Comparison of ENCODE assay signal across 8 cellular contexts in the genomic region with DNA sequence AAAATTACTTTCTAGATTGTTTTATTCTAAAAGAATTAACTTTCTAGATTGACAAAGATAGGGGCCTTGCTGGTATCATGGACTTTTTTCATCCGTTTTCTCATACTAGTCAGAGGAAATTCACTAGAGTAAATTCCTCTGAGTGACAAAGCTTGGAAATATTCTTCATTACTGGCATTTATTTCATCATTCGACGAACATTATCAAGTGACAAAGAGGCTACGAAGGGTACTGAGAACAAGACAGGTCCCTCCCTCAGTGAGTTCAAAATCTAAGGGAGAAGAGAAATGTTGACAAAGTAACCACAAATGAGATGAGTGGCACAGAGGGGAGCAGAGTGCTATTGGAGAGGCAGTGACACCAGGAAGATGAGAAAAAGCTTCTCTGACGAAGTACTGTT. TPM values are rescaled to one million over a fixed set of nuclear protein-coding genes. Genes with fewer than 3 reads are reported as not detected.
DNase-seq lines count a peak whose midpoint lies in the region; ATAC-seq and TF ChIP-seq lines count a peak whose summit lies in the region.

No MANE protein-coding gene starts in this region.

- DNase-seq in activated CD8-positive, alpha-beta memory T cell treated with anti-CD3 and anti-CD28 coated beads, Interleukin-2, amount 10 ng/mL, durations not matched to agents 7 days and 5 days, result no peak
- no peak for DNase-seq in activated CD8-positive, alpha-beta memory T cell treated with anti-CD3 and anti-CD28 coated beads, Interleukin-2, amount 50 U/mL, for 4 hours
- DNase-seq in T-helper 17 cell (peak in 2 of 3 donors; percentile 13 to 20), foreskin fibroblast (peak; percentile 61 to 63), stomach (no peak), SK-N-DZ (ENCODE audit: low spot score) (no peak)
- DNase-seq in activated CD8-positive, alpha-beta memory T cell treated with anti-CD3 and anti-CD28 coated beads, Interleukin-2, amount 50 U/mL, for 48 hours, result no peak

- H3K27ac ChIP-seq in stomach, result peak overlapping the region in 3 of 5 donors; percentile 8 to 22 (median 20)

- H3K27me3 Mint-ChIP-seq in activated CD8-positive, alpha-beta memory T cell treated with anti-CD3 and anti-CD28 coated beads, Interleukin-2, amount 10 ng/mL, durations not matched to agents 7 days and 5 days, result no peaks in the 10 kb centered on the region
- H3K27me3 Mint-ChIP-seq in T-helper 17 cell, result no peaks in the 10 kb centered on the region

- TF ChIP-seq CTCF in foreskin fibroblast (IDR thresholded peaks at IDR 0.05; ENCODE audit: low read depth, low read length), result no peak
- TF ChIP-seq CTCF in stomach (IDR thresholded peaks at IDR 0.05), result no peak

- no peak for TF ChIP-seq POLR2A in stomach (IDR thresholded peaks at IDR 0.05)

- H3K36me3 Mint-ChIP-seq in activated CD8-positive, alpha-beta memory T cell treated with anti-CD3 and anti-CD28 coated beads, Interleukin-2, amount 10 ng/mL, durations not matched to agents 7 days and 5 days, result peaks cover 18% of the 10 kb centered on the region
- H3K36me3 Mint-ChIP-seq in T-helper 17 cell (ENCODE audit: low read depth), result peaks cover 17% of the 10 kb centered on the region

- H3K9me3 ChIP-seq in T-helper 17 cell (ENCODE audit: control insufficient read depth, low read length, poor library complexity, severe bottlenecking) (no peaks in the 10 kb centered on the region), stomach (no peaks in the 10 kb centered on the region)

- no peaks in the 10 kb centered on the region for H3K9me3 Mint-ChIP-seq in activated CD8-positive, alpha-beta memory T cell treated with anti-CD3 and anti-CD28 coated beads, Interleukin-2, amount 10 ng/mL, durations not matched to agents 7 days and 5 days (ENCODE audit: low read depth)

- H3K4me1 Mint-ChIP-seq in activated CD8-positive, alpha-beta memory T cell treated with anti-CD3 and anti-CD28 coated beads, Interleukin-2, amount 10 ng/mL, durations not matched to agents 7 days and 5 days, result peaks cover 50% of the 10 kb centered on the region
- H3K4me1 Mint-ChIP-seq in T-helper 17 cell, result peaks cover 61% of the 10 kb centered on the region

- TF ChIP-seq EP300 in stomach (IDR thresholded peaks at IDR 0.05), result no peak

- CTCF ChIA-PET in activated CD8-positive, alpha-beta memory T cell treated with anti-CD3 and anti-CD28 coated beads, Interleukin-2, amount 10 ng/mL, durations not matched to agents 7 days and 5 days (lab: Charles Lee), result interaction anchor here (0.6 to 2.1 kb wide), 5 partner anchors 11 to 297 kb away, joined by 3 to 7 read pairs (median 4); no protein-coding TSS in a partner anchor

- peak overlapping the region; percentile 73 for H3K27ac Mint-ChIP-seq in activated CD8-positive, alpha-beta memory T cell treated with anti-CD3 and anti-CD28 coated beads, Interleukin-2, amount 10 ng/mL, durations not matched to agents 7 days and 5 days
- H3K27ac Mint-ChIP-seq in T-helper 17 cell, result peak overlapping the region; percentile 98

- intact Hi-C loops in stomach (cut with DNase I; ENCODE audit: low total_unique reads), result loop anchor here (10.0 kb wide), 1 partner anchor 112 kb away; the partner anchor contains the start of gene PSTPIP2

- H3K4me3 Mint-ChIP-seq in activated CD8-positive, alpha-beta memory T cell treated with anti-CD3 and anti-CD28 coated beads, Interleukin-2, amount 10 ng/mL, durations not matched to agents 7 days and 5 days, result no peak overlapping the region
- H3K4me3 Mint-ChIP-seq in T-helper 17 cell, result peak overlapping the region; percentile 78

- H3K4me1 ChIP-seq in stomach, result peaks cover 4 to 53% (median 29%) of the 10 kb centered on the region in 4 donors

- H3K36me3 ChIP-seq in stomach, result peaks cover 0 to 13% (median 11%) of the 10 kb centered on the region in 4 donors

- WGBS in stomach, 5 donors, result 79 to 86% (median 81%) methylated on average over 5 of the region's 5 CpGs

- no peak overlapping the region for H3K4me3 ChIP-seq in foreskin fibroblast (ENCODE audit: low read depth in 1 of 2, low read length in 2 of 2)
- no peak overlapping the region for H3K4me3 ChIP-seq in stomach

- no peaks in the 10 kb centered on the region for H3K27me3 ChIP-seq in stomach

- no peak for ATAC-seq in activated CD8-positive, alpha-beta memory T cell treated with anti-CD3 and anti-CD28 coated beads, Interleukin-2, amount 10 ng/mL, durations not matched to agents 7 days and 5 days
- ATAC-seq in T-helper 17 cell (peak; percentile 66), HG03565 (IDR thresholded peaks at IDR 0.05; ENCODE audit: unreplicated experiment) (no peak)

RNA-seq across cellular contexts. Expression of gene EPG5, which starts 4.3 kb away (rescaled TPM):
- total RNA-seq in activated CD8-positive, alpha-beta memory T cell treated with anti-CD3 and anti-CD28 coated beads, Interleukin-2, amount 10 ng/mL, durations not matched to agents 7 days and 5 days, result 10 to 100 TPM; 22.7 to 24.5 TPM
- 10 to 100 TPM; 46.6 to 76.5 TPM for total RNA-seq in T-helper 17 cell
- total RNA-seq in stomach, result 10 to 100 TPM; 16.2 to 52.9 (median 22.6) TPM
- polyA plus RNA-seq in stomach, result 1 to 10 TPM; 2.0 to 3.3 (median 2.9) TPM
- polyA plus RNA-seq in SK-N-DZ (2014; cell fraction: cytosol; rRNA removed), result 5.1 and 5.2 TPM in 2 replicates
- polyA plus RNA-seq in SK-N-DZ (2014; cell fraction: nucleus; rRNA removed), result 8.0 and 10.0 TPM in 2 replicates

Comparison
In these comparisons a context has a peak if more than half of its experiments do, and no peak if none do; other contexts are left out.
1. DNase-seq: peak in T-helper 17 cell (2 of 3) and foreskin fibroblast (2 of 2); none in activated CD8-positive, alpha-beta memory T cell treated with anti-CD3 and anti-CD28 coated beads, Interleukin-2, amount 10 ng/mL, durations not matched to agents 7 days and 5 days (single experiment), activated CD8-positive, alpha-beta memory T cell treated with anti-CD3 and anti-CD28 coated beads, Interleukin-2, amount 50 U/mL, for 4 hours (single experiment), stomach (single experiment), SK-N-DZ (single experiment) and activated CD8-positive, alpha-beta memory T cell treated with anti-CD3 and anti-CD28 coated beads, Interleukin-2, amount 50 U/mL, for 48 hours (single experiment).